In genomic region chr18:61464551-61465102, GRCh38 we compare ENCODE assay signal across 1 cellular context.
TF ChIP-seq lines count a peak whose summit lies in the region.

No MANE protein-coding gene starts in this region.

TF ChIP-seq in endothelial cell of umbilical vein, 7 proteins besides CTCF, POLR2A, EP300 and RAD21:
- TF ChIP-seq FOS (IDR thresholded peaks at IDR 0.05; ENCODE audit: borderline replicate concordance, insufficient read depth, low read length): peak; percentile 27
- no peak for TF ChIP-seq EZH2 (IDR thresholded peaks at IDR 0.05; ENCODE audit: borderline replicate concordance, low read depth, low read length, severe bottlenecking)
- no peak for TF ChIP-seq MAX (IDR thresholded peaks at IDR 0.05; ENCODE audit: insufficient read depth, insufficient read length)
